Comparison of ENCODE assay signal across 2 cellular contexts in genomic region chr4:101678180-101678579, GRCh38.
TF ChIP-seq lines count a peak whose summit lies in the region.

No MANE protein-coding gene starts in this region.

TF ChIP-seq in SK-N-SH, 30 proteins besides CTCF, POLR2A, EP300 and RAD21:
- TF ChIP-seq ZBTB33 (IDR thresholded peaks at IDR 0.05; ENCODE audit: borderline replicate concordance, low read depth) (no peak), FOSL2 (IDR thresholded peaks at IDR 0.05; ENCODE audit: borderline replicate concordance, low read depth) (no peak), SIN3A (IDR thresholded peaks at IDR 0.05; ENCODE audit: borderline replicate concordance, low read depth, low read length) (no peak), TAF1 (IDR thresholded peaks at IDR 0.05; ENCODE audit: borderline replicate concordance, low read depth, low read length) (no peak), ELF1 (IDR thresholded peaks at IDR 0.05) (no peak)
- TF ChIP-seq, protein P1, sequence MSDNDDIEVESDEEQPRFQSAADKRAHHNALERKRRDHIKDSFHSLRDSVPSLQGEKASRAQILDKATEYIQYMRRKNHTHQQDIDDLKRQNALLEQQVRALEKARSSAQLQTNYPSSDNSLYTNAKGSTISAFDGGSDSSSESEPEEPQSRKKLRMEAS (IDR thresholded peaks at IDR 0.05; ENCODE audit: low read depth), result peak; percentile 33; the same call in 1 of the 2 replicates

TF ChIP-seq in SK-N-SH treated with all-trans-retinoic acid at 6 μM for 48 hours, 23 proteins besides CTCF, POLR2A, EP300 and RAD21 (continued from another document):
- TF ChIP-seq ZNF70 (CRISPR knock-in tag; IDR thresholded peaks at IDR 0.05) (no peak), OSR1 (CRISPR knock-in tag; IDR thresholded peaks at IDR 0.05) (no peak), RARB (CRISPR knock-in tag; IDR thresholded peaks at IDR 0.05) (no peak), ZNF565 (CRISPR knock-in tag; conservative IDR thresholded peaks at IDR 0.05; ENCODE audit: low read depth) (no peak), ARNTL (CRISPR knock-in tag; IDR thresholded peaks at IDR 0.05; ENCODE audit: borderline replicate concordance, low read depth) (no peak), PPARA (CRISPR knock-in tag; IDR thresholded peaks at IDR 0.05; ENCODE audit: borderline replicate concordance) (no peak), ZC3H10 (CRISPR knock-in tag; IDR thresholded peaks at IDR 0.05) (no peak)
